9 cellular contexts compared by ENCODE assay signal in genomic region chr4:123250843-123251242, GRCh38.
DNase-seq lines count a peak whose midpoint lies in the region; ATAC-seq, FAIRE-seq and TF ChIP-seq lines count a peak whose summit lies in the region.
"Had no signal": no experiment of that assay in that cellular context is flagged by ENCODE, and none has a peak within 500 bp of the region (broad histone marks: within the 10 kb centered on the region; RNA-seq: fewer than 3 reads in every experiment).

No MANE protein-coding gene starts in this region.

- DNase-seq in NCI-H1105 treated with DMSO at 0.1 percent for 48 hours (lab: John Stamatoyannopoulos, UW) (peak; percentile 67), bronchial epithelial cell (ENCODE audit: low read depth) (peak; percentile 48), iris pigment epithelial cell (ENCODE audit: low read depth) (peak; percentile 84), suprapubic skin (ENCODE audit: low spot score in 2 of 2) (no peak), NCI-H2196 treated with DMSO at 0.1 percent for 48 hours (lab: John Stamatoyannopoulos, UW; ENCODE audit: unreplicated experiment) (no peak), hypothalamus (lab: John Stamatoyannopoulos, UW) (no peak)
- DNase-seq: posterior cingulate gyrus had no signal

- TF ChIP-seq CTCF in bronchial epithelial cell (IDR thresholded peaks at IDR 0.05; ENCODE audit: insufficient read depth, low read length, severe bottlenecking) (no peak), suprapubic skin (IDR thresholded peaks at IDR 0.05) (no peak)

- TF ChIP-seq EP300 in suprapubic skin (IDR thresholded peaks at IDR 0.05) = no peak

- TF ChIP-seq POLR2A in suprapubic skin (IDR thresholded peaks at IDR 0.05) = no peak

- FAIRE-seq in bronchial epithelial cell (lab: Jason Lieb, UNC) = no peak

- H3K36me3 ChIP-seq in bronchial epithelial cell (ENCODE audit: control insufficient read depth, insufficient read depth, low read length) = no peaks in the 10 kb centered on the region
- no peaks in the 10 kb centered on the region for H3K36me3 ChIP-seq in suprapubic skin

- ATAC-seq in GM18909 (IDR thresholded peaks at IDR 0.05; ENCODE audit: poor library complexity, unreplicated experiment) = no peak

- peak overlapping the region; percentile 75 for H3K27ac ChIP-seq in suprapubic skin
- H3K27ac ChIP-seq: epithelial cell of prostate had no signal

- peaks cover 53% of the 10 kb centered on the region for H3K4me1 ChIP-seq in suprapubic skin

- H3K27me3 ChIP-seq in bronchial epithelial cell (ENCODE audit: control insufficient read depth, insufficient read depth, low read length) (no peaks in the 10 kb centered on the region), suprapubic skin (no peaks in the 10 kb centered on the region)

- H3K4me3 ChIP-seq in bronchial epithelial cell (ENCODE audit: low read depth, low read length) (no peak overlapping the region), suprapubic skin (no peak overlapping the region)

- no peaks in the 10 kb centered on the region for H3K9me3 ChIP-seq in suprapubic skin

Comparison
In these comparisons a context has a peak if more than half of its experiments do, and no peak if none do; other contexts are left out.
1. DNase-seq: peak in NCI-H1105 treated with DMSO at 0.1 percent for 48 hours (single experiment), bronchial epithelial cell (single experiment) and iris pigment epithelial cell (single experiment); none in suprapubic skin (0 of 2), NCI-H2196 treated with DMSO at 0.1 percent for 48 hours (single experiment) and hypothalamus (0 of 51).